Comparison of ENCODE assay signal across 24 cellular contexts in the genomic region with DNA sequence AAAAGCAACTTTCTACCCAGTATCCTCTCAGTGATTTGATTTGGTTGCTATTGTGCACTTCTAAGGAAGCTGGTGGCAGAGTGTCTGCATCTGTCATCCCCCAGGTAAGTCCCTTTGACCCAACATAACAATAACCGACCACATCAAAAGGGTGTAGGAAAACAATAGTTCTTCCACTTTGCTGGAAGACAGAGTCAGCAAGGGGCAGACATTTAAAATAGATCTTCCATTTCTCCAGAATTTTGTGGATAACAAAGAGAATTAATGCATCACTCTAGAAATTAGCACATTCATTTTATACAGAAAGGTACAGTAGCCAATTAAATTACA.
"Had no signal": no experiment of that assay in that cellular context is flagged by ENCODE, and none has a peak within 500 bp of the region (broad histone marks: within the 10 kb centered on the region; RNA-seq: fewer than 3 reads in every experiment).

No MANE protein-coding gene starts in this region.

- H3K9me3 ChIP-seq: breast epithelium, colonic mucosa, MG63, Peyer's patch, SJSA1 had no signal

- H3K36me3 ChIP-seq: breast epithelium, colonic mucosa, MG63, Peyer's patch, SJSA1 had no signal

- H3K27ac ChIP-seq: breast epithelium, colonic mucosa, Peyer's patch, RWPE1, SJSA1 had no signal

- H3K27me3 ChIP-seq: breast epithelium, colonic mucosa, Peyer's patch, SJSA1 had no signal

- H3K4me1 ChIP-seq: breast epithelium, colonic mucosa, Peyer's patch, SJSA1 had no signal

- DNase-seq: activated CD4-positive, alpha-beta T cell treated with anti-CD3 and anti-CD28 coated beads for 4 hours; activated CD4-positive, alpha-beta T cell treated with anti-CD3 and anti-CD28 coated beads, Interleukin-2, amount 50 U/mL, for 4 hours; activated CD8-positive, alpha-beta memory T cell treated with anti-CD3 and anti-CD28 coated beads, Interleukin-2, amount 10 ng/mL, durations not matched to agents 7 days and 5 days; activated effector memory CD4-positive, alpha-beta T cell treated with Interleukin-2 at 50 U/mL for 16 hours; activated naive CD4-positive, alpha-beta T cell; activated T-cell treated with anti-CD3 and anti-CD28 coated beads, Interleukin-2, amount 50 U/mL, for 24 hours; aorta; caudate nucleus; colonic mucosa; MG63; MV-4-11; NCI-H2081; NCI-H2171; NCI-H2227 treated with DMSO at 0.1 percent for 48 hours; NCI-H774; NK-92 treated with Interleukin-12 subunit alpha and Interleukin-12 subunit beta, amount 100 ng/mL, for 24 hours; Peyer's patch; Right ventricle myocardium superior; SW 1271 had no signal

- H3K4me3 ChIP-seq: breast epithelium, colonic mucosa, MG63, Peyer's patch, SJSA1 had no signal

- ATAC-seq: activated CD4-positive, CD25-positive, alpha-beta regulatory T cell treated with anti-CD3 and anti-CD28 coated beads, Interleukin-2, amount 50 U/mL, for 24 hours; activated CD8-positive, alpha-beta memory T cell treated with anti-CD3 and anti-CD28 coated beads, Interleukin-2, amount 10 ng/mL, durations not matched to agents 7 days and 5 days; SK-N-SH treated with all-trans-retinoic acid at 6 μM for 48 hours had no signal
